17 cellular contexts compared by ENCODE assay signal in genomic region chr11:131924446-131925240, GRCh38.
DNase-seq lines count a peak whose midpoint lies in the region; ATAC-seq, FAIRE-seq and TF ChIP-seq lines count a peak whose summit lies in the region.
"Had no signal": no experiment of that assay in that cellular context is flagged by ENCODE, and none has a peak within 500 bp of the region (broad histone marks: within the 10 kb centered on the region; RNA-seq: fewer than 3 reads in every experiment).

No MANE protein-coding gene starts in this region.

- H3K4me3 ChIP-seq in mammary epithelial cell (replicated peaks in 1 of 3; ENCODE audit: insufficient read depth in 1 of 3, low read depth in 2 of 3, low read length in 3 of 3) (no peak overlapping the region), astrocyte (ENCODE audit: insufficient read depth, low read depth, low read length) (peak overlapping the region; percentile 5), retinal pigment epithelial cell (ENCODE audit: low read length) (no peak overlapping the region)
- no peak overlapping the region for H3K4me3 ChIP-seq in naive thymus-derived CD4-positive, alpha-beta T cell (ENCODE audit: low read length)
- H3K4me3 ChIP-seq: PC-9 had no signal

- H3K9me3 Mint-ChIP-seq in MCF 10A (ENCODE audit: unreplicated experiment) (peaks cover 56% of the 10 kb centered on the region), astrocyte (ENCODE audit: unreplicated experiment) (peaks cover 4% of the 10 kb centered on the region)
- H3K9me3 Mint-ChIP-seq in naive thymus-derived CD4-positive, alpha-beta T cell: peaks cover 0 to 5% (median 0%) of the 10 kb centered on the region in 11 donors
- H3K9me3 Mint-ChIP-seq in activated naive CD8-positive, alpha-beta T cell treated with anti-CD3 and anti-CD28 coated beads for 36 hours: no peaks in the 10 kb centered on the region
- H3K9me3 Mint-ChIP-seq: CD8-positive, alpha-beta T cell had no signal

- H3K4me1 ChIP-seq in mammary epithelial cell (ENCODE audit: insufficient read depth, low read length) (peaks cover 14% of the 10 kb centered on the region), astrocyte (ENCODE audit: insufficient read depth, low read length) (peaks cover 20% of the 10 kb centered on the region)
- no peaks in the 10 kb centered on the region for H3K4me1 ChIP-seq in naive thymus-derived CD4-positive, alpha-beta T cell (ENCODE audit: control insufficient read depth in 2 of 2, insufficient read depth in 2 of 2, low read length in 2 of 2)
- H3K4me1 ChIP-seq: parathyroid adenoma had no signal

- POLR2A ChIA-PET in MCF 10A (lab: Yijun Ruan, JAX): no interaction called here
- POLR2A ChIA-PET in naive thymus-derived CD4-positive, alpha-beta T cell (lab: Charles Lee): no interaction called here

- H3K9me3 ChIP-seq in mammary epithelial cell (replicated peaks; ENCODE audit: insufficient read depth, low read length) (no peaks in the 10 kb centered on the region), astrocyte (ENCODE audit: insufficient read depth, low read depth, low read length) (no peaks in the 10 kb centered on the region)
- no peaks in the 10 kb centered on the region for H3K9me3 ChIP-seq in naive thymus-derived CD4-positive, alpha-beta T cell (ENCODE audit: control insufficient read depth in 2 of 3, low read length in 3 of 3)

- H4K20me1 ChIP-seq in mammary epithelial cell (ENCODE audit: insufficient read depth, low read length): no peaks in the 10 kb centered on the region
- peaks cover 19% of the 10 kb centered on the region for H4K20me1 ChIP-seq in astrocyte (ENCODE audit: insufficient read depth, low read length)

- peak; percentile 35 for DNase-seq in mammary epithelial cell
- DNase-seq in MCF 10A (ENCODE audit: unreplicated experiment): no peak
- peak; percentile 76 for DNase-seq in astrocyte (ENCODE audit: low read depth)
- DNase-seq in fibroblast of peridontal ligament (ENCODE audit: extremely low read depth): peak; percentile 63
- DNase-seq in retinal pigment epithelial cell (ENCODE audit: low read depth): peak; percentile 49
- no peak for DNase-seq in naive thymus-derived CD4-positive, alpha-beta T cell
- no peak for DNase-seq in KG1 (lab: John Stamatoyannopoulos, UW)
- no peak for DNase-seq in activated naive CD8-positive, alpha-beta T cell treated with anti-CD3 and anti-CD28 coated beads for 36 hours
- DNase-seq: activated CD4-positive, alpha-beta T cell treated with anti-CD3 and anti-CD28 coated beads for 48 hours; activated T-cell treated with anti-CD3 and anti-CD28 coated beads, Interleukin-2, amount 50 U/mL, for 72 hours; CD8-positive, alpha-beta T cell; effector memory CD4-positive, alpha-beta T cell; NCI-H1436; NCI-H446 treated with DMSO at 0.1 percent for 48 hours; PC-9 had no signal

- H3K9ac ChIP-seq in mammary epithelial cell (ENCODE audit: insufficient read depth, low read length) (no peak overlapping the region), astrocyte (ENCODE audit: low read length) (peak overlapping the region; percentile 78)
- H3K9ac ChIP-seq: parathyroid adenoma had no signal

- WGBS in mammary epithelial cell (ENCODE audit: low coverage, missing lambda C conversion rate): 30% methylated on average over 4 of the region's 4 CpGs

- H2AFZ ChIP-seq in mammary epithelial cell (ENCODE audit: low read depth, low read length) (peak overlapping the region; percentile 20), astrocyte (ENCODE audit: low read depth, low read length) (no peak overlapping the region)
- H2AFZ ChIP-seq: parathyroid adenoma, PC-9 had no signal

- H3K36me3 Mint-ChIP-seq in MCF 10A (ENCODE audit: insufficient read depth, unreplicated experiment) (no peaks in the 10 kb centered on the region), astrocyte (ENCODE audit: low read depth, unreplicated experiment) (peaks cover 14% of the 10 kb centered on the region)
- H3K36me3 Mint-ChIP-seq in naive thymus-derived CD4-positive, alpha-beta T cell: no peaks in the 10 kb centered on the region
- H3K36me3 Mint-ChIP-seq in activated naive CD8-positive, alpha-beta T cell treated with anti-CD3 and anti-CD28 coated beads for 36 hours: no peaks in the 10 kb centered on the region
- H3K36me3 Mint-ChIP-seq: CD8-positive, alpha-beta T cell had no signal

- H3K27ac Mint-ChIP-seq in MCF 10A (ENCODE audit: low read depth, unreplicated experiment) (no peak overlapping the region), astrocyte (ENCODE audit: unreplicated experiment) (peak overlapping the region; percentile 81)
- no peak overlapping the region for H3K27ac Mint-ChIP-seq in naive thymus-derived CD4-positive, alpha-beta T cell
- H3K27ac Mint-ChIP-seq in activated naive CD8-positive, alpha-beta T cell treated with anti-CD3 and anti-CD28 coated beads for 36 hours: no peak overlapping the region
- H3K27ac Mint-ChIP-seq: activated T-cell treated with anti-CD3 and anti-CD28 coated beads, Interleukin-2, amount 50 U/mL, for 72 hours; CD8-positive, alpha-beta T cell had no signal

- H3K36me3 ChIP-seq in mammary epithelial cell (ENCODE audit: insufficient read depth, low read length) (no peaks in the 10 kb centered on the region), astrocyte (ENCODE audit: insufficient read depth, low read length) (no peaks in the 10 kb centered on the region)
- no peaks in the 10 kb centered on the region for H3K36me3 ChIP-seq in naive thymus-derived CD4-positive, alpha-beta T cell (ENCODE audit: control insufficient read depth in 2 of 3, insufficient read depth in 3 of 3, low read length in 3 of 3)

- FAIRE-seq in astrocyte (lab: Jason Lieb, UNC): no peak

- H3K27ac ChIP-seq in mammary epithelial cell (ENCODE audit: insufficient read depth, low read depth, low read length) (no peak overlapping the region), astrocyte (ENCODE audit: low read depth, low read length) (peak overlapping the region; percentile 92)
- H3K27ac ChIP-seq in naive thymus-derived CD4-positive, alpha-beta T cell (ENCODE audit: low read depth, low read length): no peak overlapping the region
- H3K27ac ChIP-seq: 22Rv1, parathyroid adenoma, PC-9 had no signal

- no peak for ATAC-seq in naive thymus-derived CD4-positive, alpha-beta T cell
- ATAC-seq: activated T-cell treated with anti-CD3 and anti-CD28 coated beads, Interleukin-2, amount 50 U/mL, for 72 hours; CD8-positive, alpha-beta T cell had no signal

- intact Hi-C loops in mammary epithelial cell (cut with micrococcal nuclease): no loop called here
- intact Hi-C loops in MCF 10A (cut with micrococcal nuclease): no loop called here
- intact Hi-C loops in naive thymus-derived CD4-positive, alpha-beta T cell (cut with micrococcal nuclease): no loop called here

- BruUV-seq in mammary epithelial cell (replicated peaks; lab: Mats Ljungman, UMichigan): no TSS peak
- no TSS peak for BruUV-seq in MCF 10A (replicated peaks; lab: Mats Ljungman, UMichigan)

- H3K27me3 Mint-ChIP-seq in MCF 10A (ENCODE audit: insufficient read depth, unreplicated experiment) (no peaks in the 10 kb centered on the region), astrocyte (ENCODE audit: low read depth, unreplicated experiment) (no peaks in the 10 kb centered on the region)
- peaks cover 0 to 11% (median 0%) of the 10 kb centered on the region in 5 donors for H3K27me3 Mint-ChIP-seq in naive thymus-derived CD4-positive, alpha-beta T cell
- H3K27me3 Mint-ChIP-seq in activated naive CD8-positive, alpha-beta T cell treated with anti-CD3 and anti-CD28 coated beads for 36 hours: no peaks in the 10 kb centered on the region

- H3K4me3 Mint-ChIP-seq in MCF 10A (ENCODE audit: unreplicated experiment): no peak overlapping the region
- peak overlapping the region; percentile 15 for H3K4me3 Mint-ChIP-seq in astrocyte (ENCODE audit: unreplicated experiment)
- H3K4me3 Mint-ChIP-seq in naive thymus-derived CD4-positive, alpha-beta T cell: no peak overlapping the region
- no peak overlapping the region for H3K4me3 Mint-ChIP-seq in activated naive CD8-positive, alpha-beta T cell treated with anti-CD3 and anti-CD28 coated beads for 36 hours
- H3K4me3 Mint-ChIP-seq: activated T-cell treated with anti-CD3 and anti-CD28 coated beads, Interleukin-2, amount 50 U/mL, for 72 hours; CD8-positive, alpha-beta T cell had no signal

- H3K79me2 ChIP-seq in mammary epithelial cell (ENCODE audit: insufficient read depth, low read length) (peaks cover 80% of the 10 kb centered on the region), astrocyte (ENCODE audit: insufficient read depth, low read length) (peaks cover 86% of the 10 kb centered on the region)

- H3K27me3 ChIP-seq in mammary epithelial cell (ENCODE audit: insufficient read depth, low read length) (no peaks in the 10 kb centered on the region), astrocyte (ENCODE audit: insufficient read depth, low read length) (no peaks in the 10 kb centered on the region)
- no peaks in the 10 kb centered on the region for H3K27me3 ChIP-seq in naive thymus-derived CD4-positive, alpha-beta T cell (ENCODE audit: control insufficient read depth in 2 of 2, insufficient read depth in 2 of 2, low read length in 2 of 2)

- H3K4me2 ChIP-seq in mammary epithelial cell (ENCODE audit: insufficient read depth, low read depth, low read length) (peak overlapping the region; percentile 51), astrocyte (ENCODE audit: low read length) (peak overlapping the region; percentile 72)
- H3K4me2 ChIP-seq: PC-9 had no signal

- TF ChIP-seq CTCF in mammary epithelial cell (conservative IDR thresholded peaks at IDR 0.05 in 1 of 2, IDR thresholded peaks at IDR 0.05 in 1 of 2; ENCODE audit: extremely low read depth in 1 of 2, insufficient read depth in 1 of 2, low read depth in 1 of 2, low read length in 2 of 2) (no peak), MCF 10A (IDR thresholded peaks at IDR 0.05; ENCODE audit: unreplicated experiment) (no peak), astrocyte (IDR thresholded peaks at IDR 0.05; ENCODE audit: insufficient read depth, low read depth, low read length) (no peak), retinal pigment epithelial cell (conservative IDR thresholded peaks at IDR 0.05; ENCODE audit: low read depth, low read length) (no peak)

- in situ Hi-C loops in mammary epithelial cell (cut with MboI; ENCODE audit: low sequenced_read_pairs in 2 of 2): no loop called here

- H3K4me1 Mint-ChIP-seq in MCF 10A (ENCODE audit: insufficient read depth, unreplicated experiment) (no peaks in the 10 kb centered on the region), astrocyte (ENCODE audit: low read depth, unreplicated experiment) (peaks cover 34% of the 10 kb centered on the region)
- peaks cover 0 to 2% (median 0%) of the 10 kb centered on the region in 7 donors for H3K4me1 Mint-ChIP-seq in naive thymus-derived CD4-positive, alpha-beta T cell
- no peaks in the 10 kb centered on the region for H3K4me1 Mint-ChIP-seq in activated naive CD8-positive, alpha-beta T cell treated with anti-CD3 and anti-CD28 coated beads for 36 hours

- dilution Hi-C loops in mammary epithelial cell (cut with HindIII; ENCODE audit: low sequenced_read_pairs): no loop called here

- CTCF ChIA-PET in mammary epithelial cell (lab: Charles Lee; ENCODE audit: low non-redundant PET): no interaction called here
- CTCF ChIA-PET in MCF 10A (lab: Yijun Ruan, JAX): no interaction called here
- CTCF ChIA-PET in naive thymus-derived CD4-positive, alpha-beta T cell (lab: Charles Lee): no interaction called here

Comparison
In these comparisons a context has a peak if more than half of its experiments do, and no peak if none do; other contexts are left out.
1. DNase-seq: peak in mammary epithelial cell (single experiment), astrocyte (single experiment), fibroblast of peridontal ligament (single experiment) and retinal pigment epithelial cell (single experiment); none in MCF 10A (single experiment), naive thymus-derived CD4-positive, alpha-beta T cell (0 of 9), KG1 (single experiment) and activated naive CD8-positive, alpha-beta T cell treated with anti-CD3 and anti-CD28 coated beads for 36 hours (single experiment).